In the genomic region with DNA sequence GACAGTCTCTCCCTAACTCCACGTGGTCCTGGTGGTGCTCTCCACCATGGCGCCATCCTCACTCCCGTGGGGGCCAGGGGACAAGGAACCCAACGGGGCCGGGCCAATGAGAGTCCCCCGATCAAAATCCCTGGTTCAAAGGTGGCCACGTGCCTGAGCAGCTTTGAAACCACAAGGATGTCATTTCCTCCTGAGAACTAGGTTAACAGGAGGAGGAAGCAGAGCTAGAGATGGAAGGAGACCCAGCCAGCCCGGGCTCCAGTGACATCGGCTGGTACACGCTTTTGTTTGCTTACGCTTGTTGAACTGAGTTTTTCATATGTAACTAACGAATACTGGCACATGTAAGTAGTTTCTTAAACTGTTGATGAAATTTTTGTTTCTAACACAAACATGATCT, we compare ENCODE assay signal across 20 cellular contexts.
DNase-seq lines count a peak whose midpoint lies in the region; ATAC-seq and TF ChIP-seq lines count a peak whose summit lies in the region.
"Had no signal": no experiment of that assay in that cellular context is flagged by ENCODE, and none has a peak within 500 bp of the region (broad histone marks: within the 10 kb centered on the region; RNA-seq: fewer than 3 reads in every experiment).

No MANE protein-coding gene starts in this region.

- TF ChIP-seq POLR2A in heart left ventricle (IDR thresholded peaks at IDR 0.05): no peak

- H2AFZ ChIP-seq in DND-41 (ENCODE audit: low read depth, low read length): no peak overlapping the region
- H2AFZ ChIP-seq: GM23248 had no signal

- H3K9ac ChIP-seq in DND-41 (ENCODE audit: low read depth, low read length): no peak overlapping the region
- H3K9ac ChIP-seq: GM23248 had no signal

- H3K9me3 ChIP-seq in left ventricle myocardium inferior (replicated peaks) (no peaks in the 10 kb centered on the region), heart left ventricle (no peaks in the 10 kb centered on the region), DND-41 (ENCODE audit: insufficient read depth, low read length, severe bottlenecking) (no peaks in the 10 kb centered on the region)

- intact Hi-C loops in left ventricle myocardium inferior (cut with micrococcal nuclease) (no loop called here), heart left ventricle (cut with DNase I) (no loop called here), sciatic nerve (cut with DNase I) (no loop called here)

- WGBS in heart left ventricle, 4 donors: 89 to 92% (median 90%) methylated on average over 12 of the region's 12 CpGs

- H3K36me3 ChIP-seq in left ventricle myocardium inferior: peaks cover 93% of the 10 kb centered on the region
- peaks cover 0 to 97% (median 90%) of the 10 kb centered on the region in 9 donors for H3K36me3 ChIP-seq in heart left ventricle
- H3K36me3 ChIP-seq in DND-41 (ENCODE audit: insufficient read depth, low read length): peaks cover 89% of the 10 kb centered on the region

- peaks cover 11% of the 10 kb centered on the region for H3K4me1 ChIP-seq in left ventricle myocardium inferior
- H3K4me1 ChIP-seq in heart left ventricle: no peaks in the 10 kb centered on the region
- H3K4me1 ChIP-seq in DND-41 (ENCODE audit: insufficient read depth, low read length): peaks cover 5% of the 10 kb centered on the region; the same call in 1 of the 2 replicates

- no peaks in the 10 kb centered on the region for H3K27me3 ChIP-seq in left ventricle myocardium inferior (ENCODE audit: low read depth)
- no peaks in the 10 kb centered on the region for H3K27me3 ChIP-seq in heart left ventricle
- no peaks in the 10 kb centered on the region for H3K27me3 ChIP-seq in DND-41 (ENCODE audit: insufficient read depth, low read length, poor library complexity)

- TF ChIP-seq CTCF in left ventricle myocardium inferior (IDR thresholded peaks at IDR 0.05; ENCODE audit: borderline replicate concordance): no peak
- no peak for TF ChIP-seq CTCF in heart left ventricle (IDR thresholded peaks at IDR 0.05)
- TF ChIP-seq CTCF in DND-41 (IDR thresholded peaks at IDR 0.05; ENCODE audit: borderline replicate concordance, extremely low read depth, low read length, poor library complexity, severe bottlenecking): no peak

- ATAC-seq in heart left ventricle (no peak), DND-41 (ENCODE audit: insufficient read depth, low read depth) (peak; percentile 76), sciatic nerve (peak; percentile 72), GM18858 (IDR thresholded peaks at IDR 0.05; ENCODE audit: unreplicated experiment) (no peak)
- ATAC-seq: HCT116, Panc1 had no signal

- no peaks in the 10 kb centered on the region for H3K79me2 ChIP-seq in DND-41 (ENCODE audit: insufficient read depth, low read length)

- DNase-seq in left ventricle myocardium inferior (no peak), heart left ventricle (no peak), DND-41 (peak; percentile 24), sciatic nerve (ENCODE audit: low spot score) (no peak), HK-2 (ENCODE audit: unreplicated experiment) (no peak), NCI-H2171 treated with DMSO at 0.1 percent for 48 hours (lab: John Stamatoyannopoulos, UW) (no peak)
- DNase-seq in central memory CD4-positive, alpha-beta T cell: peak; percentile 14
- DNase-seq: COR-L47, GDM1, KBM-7, NCI-H1417 treated with DMSO at 0.1 percent for 48 hours, NCI-H187 treated with DMSO at 0.1 percent for 48 hours, NCI-H2171, NCI-H446 treated with DMSO at 0.1 percent for 48 hours, NCI-H69 had no signal

- H3K27ac ChIP-seq in left ventricle myocardium inferior (replicated peaks): peak overlapping the region; percentile 17
- H3K27ac ChIP-seq in heart left ventricle: no peak overlapping the region
- H3K27ac ChIP-seq in DND-41 (ENCODE audit: low read length): no peak overlapping the region
- H3K27ac ChIP-seq: C4-2B, GM23248 had no signal

- no peak overlapping the region for H3K4me2 ChIP-seq in DND-41 (ENCODE audit: insufficient read depth, low read length)

- no peak overlapping the region for H3K4me3 ChIP-seq in left ventricle myocardium inferior
- no peak overlapping the region for H3K4me3 ChIP-seq in heart left ventricle
- H3K4me3 ChIP-seq in DND-41 (ENCODE audit: low read depth in 1 of 2, low read length in 2 of 2): no peak overlapping the region
- H3K4me3 ChIP-seq: GM23248 had no signal

- peaks cover 4% of the 10 kb centered on the region; the same call in 1 of the 2 replicates for H4K20me1 ChIP-seq in DND-41 (ENCODE audit: insufficient read depth, low read length)

Comparison
In these comparisons a context has a peak if more than half of its experiments do, and no peak if none do; other contexts are left out.
1. DNase-seq: peak in DND-41 (single experiment) and central memory CD4-positive, alpha-beta T cell (single experiment); none in left ventricle myocardium inferior (single experiment), heart left ventricle (0 of 5), sciatic nerve (single experiment), HK-2 (single experiment) and NCI-H2171 treated with DMSO at 0.1 percent for 48 hours (single experiment).
2. ATAC-seq: peak in DND-41 (single experiment) and sciatic nerve (single experiment); none in heart left ventricle (0 of 4) and GM18858 (single experiment).